Comparison of ENCODE assay signal across 20 cellular contexts in genomic region chr16:7397901-7398300, GRCh38.
DNase-seq lines count a peak whose midpoint lies in the region; FAIRE-seq and TF ChIP-seq lines count a peak whose summit lies in the region.
"Had no signal": no experiment of that assay in that cellular context is flagged by ENCODE, and none has a peak within 500 bp of the region (broad histone marks: within the 10 kb centered on the region; RNA-seq: fewer than 3 reads in every experiment).

No MANE protein-coding gene starts in this region.

- TF ChIP-seq POLR2A in GM12891 (IDR thresholded peaks at IDR 0.05; ENCODE audit: low read depth, low read length): no peak

- TF ChIP-seq CTCF in foreskin fibroblast (IDR thresholded peaks at IDR 0.05; ENCODE audit: low read depth, low read length): no peak
- no peak for TF ChIP-seq CTCF in retinal pigment epithelial cell (conservative IDR thresholded peaks at IDR 0.05; ENCODE audit: low read depth, low read length)

- H3K4me3 ChIP-seq in foreskin fibroblast (ENCODE audit: low read depth in 1 of 2, low read length in 2 of 2) (no peak overlapping the region), retinal pigment epithelial cell (ENCODE audit: low read length) (no peak overlapping the region)
- H3K4me3 ChIP-seq: right lobe of liver had no signal

- no peak for FAIRE-seq in GM12891 (lab: Jason Lieb, UNC)
- FAIRE-seq: GM12892 had no signal

- peak; percentile 6 for DNase-seq in ELR (ENCODE audit: low read depth)
- peak; percentile 46 to 59 for DNase-seq in SW 1271 (lab: John Stamatoyannopoulos, UW)
- DNase-seq in foreskin fibroblast: peak; percentile 4 to 24
- peak; percentile 36 for DNase-seq in retinal pigment epithelial cell (ENCODE audit: low read depth)
- DNase-seq in GM12891 (ENCODE audit: insufficient read length, low spot score): no peak
- DNase-seq in RPMI8226: no peak
- DNase-seq in NCI-H2029 treated with DMSO at 0.1 percent for 48 hours (lab: John Stamatoyannopoulos, UW): no peak
- no peak for DNase-seq in COLO668 (lab: John Stamatoyannopoulos, UW; ENCODE audit: unreplicated experiment)
- DNase-seq: activated CD4-positive, alpha-beta T cell treated with anti-CD3 and anti-CD28 coated beads for 36 hours; AML-193; amniotic stem cell; Calu3; cerebellar nuclear complex; endodermal cell; left colon; NCI-H1417; NCI-H774; right lobe of liver; stimulated activated CD4-positive, alpha-beta T cell treated with anti-CD3 and anti-CD28 coated beads, Interleukin-2, amount 100 ng/mL, for 48 hours had no signal

TF ChIP-seq in GM12891, 5 proteins besides CTCF, POLR2A, EP300 and RAD21:
- no peak for TF ChIP-seq POLR2AphosphoS5 (IDR thresholded peaks at IDR 0.05; ENCODE audit: low read depth, low read length)
- TF ChIP-seq PAX5 (IDR thresholded peaks at IDR 0.05; ENCODE audit: insufficient read depth, low read length, severe bottlenecking): no peak
- no peak for TF ChIP-seq SPI1 (IDR thresholded peaks at IDR 0.05; ENCODE audit: low read depth, low read length)
- TF ChIP-seq TAF1 (IDR thresholded peaks at IDR 0.05; ENCODE audit: low read depth, low read length): no peak
- TF ChIP-seq POU2F2 (IDR thresholded peaks at IDR 0.05; ENCODE audit: low read depth, low read length): no peak

Comparison
In these comparisons a context has a peak if more than half of its experiments do, and no peak if none do; other contexts are left out.
1. DNase-seq: peak in ELR (single experiment), SW 1271 (2 of 2), foreskin fibroblast (2 of 2) and retinal pigment epithelial cell (single experiment); none in GM12891 (single experiment), RPMI8226 (single experiment), NCI-H2029 treated with DMSO at 0.1 percent for 48 hours (single experiment) and COLO668 (single experiment).